In genomic region chr4:140305053-140305452, GRCh38 we compare ENCODE assay signal across 14 cellular contexts.
DNase-seq lines count a peak whose midpoint lies in the region; ATAC-seq and TF ChIP-seq lines count a peak whose summit lies in the region.
"Had no signal": no experiment of that assay in that cellular context is flagged by ENCODE, and none has a peak within 500 bp of the region (broad histone marks: within the 10 kb centered on the region; RNA-seq: fewer than 3 reads in every experiment).

No MANE protein-coding gene starts in this region.

- H3K4me3 Mint-ChIP-seq in MCF 10A (ENCODE audit: unreplicated experiment) = no peak overlapping the region
- H3K4me3 Mint-ChIP-seq: CD4-positive, alpha-beta memory T cell; IgD-negative memory B cell had no signal

- H3K27ac ChIP-seq in VCaP (peak overlapping the region; percentile 84), hepatocyte (no peak overlapping the region), upper lobe of right lung (no peak overlapping the region)

- WGBS in hepatocyte (ENCODE audit: low lambda C conversion rate, missing lambda C conversion rate) = 45% methylated on average over 3 of the region's 3 CpGs

- H3K36me3 Mint-ChIP-seq in MCF 10A (ENCODE audit: insufficient read depth, unreplicated experiment) = no peaks in the 10 kb centered on the region
- H3K36me3 Mint-ChIP-seq: CD4-positive, alpha-beta memory T cell; IgD-negative memory B cell had no signal

- peaks cover 4% of the 10 kb centered on the region for H3K4me1 ChIP-seq in hepatocyte (ENCODE audit: insufficient read depth)
- H3K4me1 ChIP-seq in upper lobe of right lung = peaks cover 6% of the 10 kb centered on the region
- no peaks in the 10 kb centered on the region for H3K4me1 ChIP-seq in BE2C

- no peak for TF ChIP-seq CTCF in MCF 10A (IDR thresholded peaks at IDR 0.05; ENCODE audit: unreplicated experiment)
- no peak for TF ChIP-seq CTCF in VCaP (conservative IDR thresholded peaks at IDR 0.05)
- TF ChIP-seq CTCF in hepatocyte (IDR thresholded peaks at IDR 0.05; ENCODE audit: poor library complexity) = no peak
- TF ChIP-seq CTCF in upper lobe of right lung (IDR thresholded peaks at IDR 0.05) = no peak
- TF ChIP-seq CTCF in BE2C (IDR thresholded peaks at IDR 0.05; ENCODE audit: low read depth, low read length) = no peak

- H3K36me3 ChIP-seq in hepatocyte (replicated peaks; ENCODE audit: insufficient read depth, low read depth) = no peaks in the 10 kb centered on the region
- H3K36me3 ChIP-seq in upper lobe of right lung = no peaks in the 10 kb centered on the region
- H3K36me3 ChIP-seq in BE2C = no peaks in the 10 kb centered on the region

- CTCF ChIA-PET in MCF 10A (lab: Yijun Ruan, JAX) = interaction anchor here (1.3 to 2.1 kb wide), 3 partner anchors 9 to 27 kb away, joined by 3 to 12 read pairs (median 4); no protein-coding TSS in a partner anchor

- ATAC-seq in upper lobe of right lung (peak; percentile 88), GM19467 (IDR thresholded peaks at IDR 0.05; ENCODE audit: unreplicated experiment) (no peak), GM18907 (IDR thresholded peaks at IDR 0.05; ENCODE audit: unreplicated experiment) (no peak)

- H3K9me3 ChIP-seq in hepatocyte (ENCODE audit: low read depth) (no peaks in the 10 kb centered on the region), upper lobe of right lung (no peaks in the 10 kb centered on the region), BE2C (no peaks in the 10 kb centered on the region)

- H2AFZ ChIP-seq in hepatocyte = no peak overlapping the region

- no peak overlapping the region for H3K4me3 ChIP-seq in hepatocyte
- no peak overlapping the region for H3K4me3 ChIP-seq in upper lobe of right lung
- H3K4me3 ChIP-seq in BE2C (ENCODE audit: low read depth, low read length) = no peak overlapping the region

- POLR2A ChIA-PET in MCF 10A (lab: Yijun Ruan, JAX) = no interaction called here

- H3K4me2 ChIP-seq in hepatocyte = no peak overlapping the region

- no peaks in the 10 kb centered on the region for H4K20me1 ChIP-seq in hepatocyte (ENCODE audit: insufficient read depth, poor library complexity, severe bottlenecking)

- peaks cover 50% of the 10 kb centered on the region for H3K4me1 Mint-ChIP-seq in MCF 10A (ENCODE audit: insufficient read depth, unreplicated experiment)
- H3K4me1 Mint-ChIP-seq: CD4-positive, alpha-beta memory T cell; IgD-negative memory B cell had no signal

- H3K27me3 ChIP-seq in hepatocyte (no peaks in the 10 kb centered on the region), upper lobe of right lung (no peaks in the 10 kb centered on the region), BE2C (no peaks in the 10 kb centered on the region)

- H3K9me3 Mint-ChIP-seq in MCF 10A (ENCODE audit: unreplicated experiment) = no peaks in the 10 kb centered on the region
- H3K9me3 Mint-ChIP-seq: CD4-positive, alpha-beta memory T cell had no signal

- BruUV-seq in MCF 10A (replicated peaks; lab: Mats Ljungman, UMichigan) = no TSS peak

- no peaks in the 10 kb centered on the region for H3K79me2 ChIP-seq in hepatocyte

- H3K9me2 ChIP-seq in hepatocyte (replicated peaks; ENCODE audit: insufficient read depth) = no peaks in the 10 kb centered on the region

- DNase-seq in T47D (ENCODE audit: low read depth in 1 of 2, low spot score in 1 of 2) (peak; percentile 9 to 92), MCF 10A (ENCODE audit: unreplicated experiment) (no peak), hepatocyte (ENCODE audit: low spot score) (peak; percentile 14), upper lobe of right lung (no peak), BE2C (no peak)
- DNase-seq: CD4-positive, alpha-beta memory T cell; HCEC 1CT; NCI-H1436; NCI-H2107; NCI-H226 had no signal

- in situ Hi-C loops in T47D (cut with HindIII; ENCODE audit: low pct_unique_long_range_greater_than_20kb, low sequenced_read_pairs) = no loop called here

- H3K27me3 Mint-ChIP-seq in MCF 10A (ENCODE audit: insufficient read depth, unreplicated experiment) = no peaks in the 10 kb centered on the region

- intact Hi-C loops in MCF 10A (cut with micrococcal nuclease) (loop anchor here (5.0 kb wide), 1 partner anchor 43 kb away; no protein-coding TSS in a partner anchor), upper lobe of right lung (cut with DNase I) (no loop called here)

- H3K27ac Mint-ChIP-seq in MCF 10A (ENCODE audit: low read depth, unreplicated experiment) = no peak overlapping the region
- H3K27ac Mint-ChIP-seq: CD4-positive, alpha-beta memory T cell; IgD-negative memory B cell had no signal

Comparison
In these comparisons a context has a peak if more than half of its experiments do, and no peak if none do; other contexts are left out.
1. DNase-seq: peak in T47D (2 of 2) and hepatocyte (single experiment); none in MCF 10A (single experiment), upper lobe of right lung (single experiment) and BE2C (single experiment).